Comparison of ENCODE assay signal across 13 cellular contexts in genomic region chr3:69490971-69491370, GRCh38.
DNase-seq lines count a peak whose midpoint lies in the region; TF ChIP-seq lines count a peak whose summit lies in the region.
"Had no signal": no experiment of that assay in that cellular context is flagged by ENCODE, and none has a peak within 500 bp of the region (broad histone marks: within the 10 kb centered on the region; RNA-seq: fewer than 3 reads in every experiment).

No MANE protein-coding gene starts in this region.

- TF ChIP-seq CTCF in neural progenitor cell (IDR thresholded peaks at IDR 0.05) = no peak

- H3K27me3 Mint-ChIP-seq in neural progenitor cell (ENCODE audit: insufficient read depth, low read depth) = peaks cover 2% of the 10 kb centered on the region

- H3K4me1 Mint-ChIP-seq in neural progenitor cell = peaks cover 18% of the 10 kb centered on the region
- H3K4me1 Mint-ChIP-seq: B cell had no signal

- DNase-seq in H7 = peak; percentile 28
- DNase-seq in Karpas-422 = peak; percentile 2
- peak; percentile 19 for DNase-seq in dermis blood vessel endothelial cell
- DNase-seq in neural progenitor cell (ENCODE audit: low spot score) = peak; percentile 43
- no peak for DNase-seq in NCI-H1048 (lab: John Stamatoyannopoulos, UW)
- no peak for DNase-seq in SHP77 treated with DMSO at 0.1 percent for 48 hours (lab: John Stamatoyannopoulos, UW)
- no peak for DNase-seq in LoVo (ENCODE audit: low spot score)
- DNase-seq: C1 segment of cervical spinal cord; CD4-positive, alpha-beta T cell; DMS79; GM23248; H9 had no signal

- no peaks in the 10 kb centered on the region for H3K79me2 ChIP-seq in Karpas-422 (ENCODE audit: low read length)
- H3K79me2 ChIP-seq in neural progenitor cell (ENCODE audit: low read depth) = no peaks in the 10 kb centered on the region

- no peak overlapping the region for H3K27ac Mint-ChIP-seq in neural progenitor cell
- H3K27ac Mint-ChIP-seq: B cell; CD4-positive, alpha-beta T cell; H9 had no signal

- H3K4me3 ChIP-seq in H7 (ENCODE audit: insufficient read depth, low read depth, low read length) (no peak overlapping the region), Karpas-422 (ENCODE audit: low read length) (no peak overlapping the region), neural progenitor cell (no peak overlapping the region)
- H3K4me3 ChIP-seq: GM23248 had no signal

- no peaks in the 10 kb centered on the region for H3K4me1 ChIP-seq in Karpas-422 (ENCODE audit: low read length)
- H3K4me1 ChIP-seq in neural progenitor cell = peaks cover 16% of the 10 kb centered on the region

- H3K9ac ChIP-seq in Karpas-422 (ENCODE audit: low read length) (no peak overlapping the region), neural progenitor cell (no peak overlapping the region)
- H3K9ac ChIP-seq: GM23248 had no signal

- no peaks in the 10 kb centered on the region for H3K9me3 Mint-ChIP-seq in neural progenitor cell
- H3K9me3 Mint-ChIP-seq: CD4-positive, alpha-beta T cell; H9 had no signal

- H2AFZ ChIP-seq in Karpas-422 (ENCODE audit: low read length) (no peak overlapping the region), neural progenitor cell (replicated peaks) (no peak overlapping the region)
- H2AFZ ChIP-seq: GM23248 had no signal

- H3K36me3 Mint-ChIP-seq in neural progenitor cell = no peaks in the 10 kb centered on the region

- peaks cover 4% of the 10 kb centered on the region for H3F3A ChIP-seq in neural progenitor cell (ENCODE audit: low read depth)

- H3K27ac ChIP-seq in Karpas-422 (ENCODE audit: low read length) (no peak overlapping the region), neural progenitor cell (no peak overlapping the region)
- H3K27ac ChIP-seq: GM23248 had no signal

- no peak overlapping the region for H3K4me3 Mint-ChIP-seq in neural progenitor cell
- H3K4me3 Mint-ChIP-seq: B cell; CD4-positive, alpha-beta T cell; H9 had no signal

- H3K36me3 ChIP-seq in H7 (replicated peaks; ENCODE audit: control insufficient read depth, insufficient read depth, low read length) (no peaks in the 10 kb centered on the region), Karpas-422 (ENCODE audit: insufficient read depth, low read length) (no peaks in the 10 kb centered on the region), neural progenitor cell (no peaks in the 10 kb centered on the region)

- no peaks in the 10 kb centered on the region for H3K27me3 ChIP-seq in H7 (ENCODE audit: control insufficient read depth, insufficient read depth, low read length)
- H3K27me3 ChIP-seq in Karpas-422 (ENCODE audit: low read length) = no peaks in the 10 kb centered on the region
- no peaks in the 10 kb centered on the region for H3K27me3 ChIP-seq in neural progenitor cell

- H3K9me3 ChIP-seq in Karpas-422 (ENCODE audit: low read length) (no peaks in the 10 kb centered on the region), neural progenitor cell (ENCODE audit: low read depth) (no peaks in the 10 kb centered on the region)

- H3K9me2 ChIP-seq in Karpas-422 (replicated peaks; ENCODE audit: insufficient read depth, low read length) = no peaks in the 10 kb centered on the region

- H4K20me1 ChIP-seq in Karpas-422 (ENCODE audit: insufficient read depth, low read depth, low read length) (no peaks in the 10 kb centered on the region), neural progenitor cell (ENCODE audit: low read depth) (peaks cover 17% of the 10 kb centered on the region)

- H3K4me2 ChIP-seq in Karpas-422 (ENCODE audit: low read depth, low read length, poor library complexity, severe bottlenecking) (no peak overlapping the region), neural progenitor cell (peak overlapping the region; percentile 55)

Comparison
In these comparisons a context has a peak if more than half of its experiments do, and no peak if none do; other contexts are left out.
1. DNase-seq: peak in H7 (single experiment), Karpas-422 (single experiment), dermis blood vessel endothelial cell (single experiment) and neural progenitor cell (single experiment); none in NCI-H1048 (single experiment), SHP77 treated with DMSO at 0.1 percent for 48 hours (single experiment) and LoVo (single experiment).